29 cellular contexts compared by ENCODE assay signal in genomic region chr1:31189696-31190674, GRCh38. TPM values are rescaled to one million over a fixed set of nuclear protein-coding genes. Genes with fewer than 3 reads are reported as not detected.
"Had no signal": no experiment of that assay in that cellular context is flagged by ENCODE, and none has a peak within 500 bp of the region (broad histone marks: within the 10 kb centered on the region; RNA-seq: fewer than 3 reads in every experiment).

No MANE protein-coding gene starts in this region.

- DNase-seq: activated CD4-positive, alpha-beta T cell treated with anti-CD3 and anti-CD28 coated beads for 48 hours; activated CD4-positive, alpha-beta T cell treated with anti-CD3 and anti-CD28 coated beads, Interleukin-2, amount 50 U/mL, for 48 hours; activated CD8-positive, alpha-beta memory T cell treated with anti-CD3 and anti-CD28 coated beads for 24 hours; activated gamma-delta T cell; activated naive CD4-positive, alpha-beta T cell treated with anti-CD3 and anti-CD28 coated beads, Interleukin-2, amount 10 ng/mL, durations not matched to agents 7 days and 5 days; activated naive CD8-positive, alpha-beta T cell treated with anti-CD3 and anti-CD28 coated beads, Interleukin-2, amount 10 ng/mL, durations not matched to agents 7 days and 5 days; brain microvascular endothelial cell; effector memory CD4-positive, alpha-beta T cell; head of caudate nucleus; hippocampal formation; naive B cell; right cardiac atrium; spleen; stimulated activated naive CD4-positive, alpha-beta T cell; T-helper 9 cell had no signal

- H3K9me3 Mint-ChIP-seq: activated naive CD4-positive, alpha-beta T cell treated with anti-CD3 and anti-CD28 coated beads, Interleukin-2, amount 10 ng/mL, durations not matched to agents 7 days and 5 days; activated naive CD8-positive, alpha-beta T cell treated with anti-CD3 and anti-CD28 coated beads, Interleukin-2, amount 10 ng/mL, durations not matched to agents 7 days and 5 days; mesothelial cell of epicardium; naive B cell; neural progenitor cell had no signal

- FAIRE-seq: colon, keratinocyte, TTC549 had no signal

- H3K27me3 ChIP-seq: ascending aorta, neural progenitor cell had no signal

- H3K4me1 Mint-ChIP-seq: activated naive CD4-positive, alpha-beta T cell treated with anti-CD3 and anti-CD28 coated beads, Interleukin-2, amount 10 ng/mL, durations not matched to agents 7 days and 5 days; activated naive CD8-positive, alpha-beta T cell treated with anti-CD3 and anti-CD28 coated beads, Interleukin-2, amount 10 ng/mL, durations not matched to agents 7 days and 5 days; naive B cell had no signal

- H3K27ac Mint-ChIP-seq: activated naive CD4-positive, alpha-beta T cell treated with anti-CD3 and anti-CD28 coated beads, Interleukin-2, amount 10 ng/mL, durations not matched to agents 7 days and 5 days; activated naive CD8-positive, alpha-beta T cell treated with anti-CD3 and anti-CD28 coated beads, Interleukin-2, amount 10 ng/mL, durations not matched to agents 7 days and 5 days; mesothelial cell of epicardium; naive B cell; neural progenitor cell had no signal

- H3K4me2 ChIP-seq: neural progenitor cell had no signal

- H3K36me3 Mint-ChIP-seq: activated naive CD4-positive, alpha-beta T cell treated with anti-CD3 and anti-CD28 coated beads, Interleukin-2, amount 10 ng/mL, durations not matched to agents 7 days and 5 days; activated naive CD8-positive, alpha-beta T cell treated with anti-CD3 and anti-CD28 coated beads, Interleukin-2, amount 10 ng/mL, durations not matched to agents 7 days and 5 days; mesothelial cell of epicardium; naive B cell; neural progenitor cell had no signal

- H3K9ac ChIP-seq: neural progenitor cell had no signal

- H3K36me3 ChIP-seq: ascending aorta, brain microvascular endothelial cell, gastroesophageal sphincter, neural progenitor cell, spleen, tibial nerve had no signal

- H3K4me3 ChIP-seq: ascending aorta, gastroesophageal sphincter, neural progenitor cell, spleen, tibial nerve had no signal

- H3K4me3 Mint-ChIP-seq: activated naive CD4-positive, alpha-beta T cell treated with anti-CD3 and anti-CD28 coated beads, Interleukin-2, amount 10 ng/mL, durations not matched to agents 7 days and 5 days; activated naive CD8-positive, alpha-beta T cell treated with anti-CD3 and anti-CD28 coated beads, Interleukin-2, amount 10 ng/mL, durations not matched to agents 7 days and 5 days; mesothelial cell of epicardium; naive B cell; neural progenitor cell had no signal

- H3K4me1 ChIP-seq: ascending aorta, gastroesophageal sphincter, neural progenitor cell, spleen, tibial nerve had no signal

- H2AFZ ChIP-seq: neural progenitor cell had no signal

- ATAC-seq: activated CD4-positive, CD25-positive, alpha-beta regulatory T cell treated with anti-CD3 and anti-CD28 coated beads, Interleukin-2, amount 50 U/mL, for 24 hours; gastroesophageal sphincter; right cardiac atrium had no signal

- H3K9me3 ChIP-seq: ascending aorta, gastroesophageal sphincter, spleen, tibial nerve had no signal

- H3K27ac ChIP-seq: ascending aorta, brain microvascular endothelial cell, gastroesophageal sphincter, neural progenitor cell, spleen, tibial nerve, VCaP had no signal

RNA-seq across cellular contexts. Expression of gene NKAIN1, which starts 49.7 kb away (rescaled TPM):
- total RNA-seq: ascending aorta; dermis microvascular lymphatic vessel endothelial cell; gastroesophageal sphincter; omental fat pad; right cardiac atrium; spleen; T-helper 1 cell treated with Interleukin-12 subunit alpha and Interleukin-12 subunit beta and Interleukin-4 antibody, amounts not matched to agents 30 ng/mL and 1 ng/mL, for 36 hours; tibial nerve; ureter had no signal
- polyA plus RNA-seq: keratinocyte had no signal
